ENCODE assay signal across 33 cellular contexts in the genomic region with DNA sequence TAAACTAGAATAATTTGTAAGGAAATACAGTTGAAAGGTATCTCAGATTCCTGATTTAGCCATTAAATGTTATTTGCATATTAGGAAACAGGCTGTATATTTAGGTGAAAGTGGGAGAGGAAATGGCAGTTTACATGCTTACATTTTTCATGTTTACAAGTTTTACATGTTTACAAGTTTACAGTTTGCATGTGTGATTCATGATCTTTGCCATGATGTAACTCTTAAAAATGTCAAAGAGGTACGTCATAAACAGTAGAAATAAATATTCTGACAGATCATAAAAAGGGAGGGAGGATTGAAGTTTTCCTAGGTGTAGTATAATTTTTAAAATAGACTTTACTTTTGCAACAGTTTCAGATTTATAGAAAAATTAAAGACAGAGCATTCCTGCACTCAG.
"Had no signal": no experiment of that assay in that cellular context is flagged by ENCODE, and none has a peak within 500 bp of the region (broad histone marks: within the 10 kb centered on the region; RNA-seq: fewer than 3 reads in every experiment).

No MANE protein-coding gene starts in this region.

- FAIRE-seq: RCC 7860 had no signal

- H3K27me3 ChIP-seq: adrenal gland, brain microvascular endothelial cell, MG63 had no signal

- H3K27ac ChIP-seq: adrenal gland, brain microvascular endothelial cell, PC-9, RWPE1, VCaP had no signal

- H2AFZ ChIP-seq: PC-9 had no signal

- ATAC-seq: activated naive CD4-positive, alpha-beta T cell treated with anti-CD3 and anti-CD28 coated beads, Interleukin-2, amount 50 U/mL, for 72 hours; activated T-cell treated with anti-CD3 and anti-CD28 coated beads, Interleukin-2, amount 50 U/mL, for 4 hours; Right ventricle myocardium inferior; SK-N-SH treated with all-trans-retinoic acid at 6 μM for 48 hours; T-cell; T-helper 17 cell had no signal

- H3K36me3 ChIP-seq: adrenal gland, brain microvascular endothelial cell, MG63 had no signal

- H3K4me3 ChIP-seq: adrenal gland, MG63, PC-9 had no signal

- H3K9me3 ChIP-seq: adrenal gland, MG63 had no signal

- H3K4me2 ChIP-seq: PC-9 had no signal

- DNase-seq: activated B cell treated with CpG ODN at 0.5 μM for 24 hours; activated CD4-positive, alpha-beta memory T cell treated with anti-CD3 and anti-CD28 coated beads for 36 hours; activated CD4-positive, alpha-beta T cell treated with anti-CD3 and anti-CD28 coated beads for 4 hours; activated CD4-positive, alpha-beta T cell treated with anti-CD3 and anti-CD28 coated beads, Interleukin-2, amount 50 U/mL, for 1 hour; activated CD4-positive, CD25-positive, alpha-beta regulatory T cell treated with anti-CD3 and anti-CD28 coated beads, Interleukin-2, amount 50 U/mL, for 72 hours; activated CD8-positive, alpha-beta memory T cell treated with anti-CD3 and anti-CD28 coated beads, Interleukin-2, amount 50 U/mL, for 4 hours; activated gamma-delta T cell treated with Interleukin-2 at 50 U/mL for 16 hours; activated naive CD4-positive, alpha-beta T cell treated with anti-CD3 and anti-CD28 coated beads for 36 hours; activated T-cell treated with anti-CD3 and anti-CD28 coated beads for 4 hours; activated T-cell treated with anti-CD3 and anti-CD28 coated beads, Interleukin-2, amount 50 U/mL, for 4 hours; adrenal gland; anterior cingulate cortex; brain microvascular endothelial cell; central memory CD4-positive, alpha-beta T cell; MG63; NCI-H1048; NCI-H1105 treated with DMSO at 0.1 percent for 48 hours; NCI-H1436; NCI-H1694; NCI-H2029; NCI-H345; NCI-H524 treated with DMSO at 0.1 percent for 48 hours; PC-9; SIG-M5; T-cell; T-helper 17 cell; T-helper 9 cell had no signal
